1 cellular context compared by ENCODE assay signal in the genomic region with DNA sequence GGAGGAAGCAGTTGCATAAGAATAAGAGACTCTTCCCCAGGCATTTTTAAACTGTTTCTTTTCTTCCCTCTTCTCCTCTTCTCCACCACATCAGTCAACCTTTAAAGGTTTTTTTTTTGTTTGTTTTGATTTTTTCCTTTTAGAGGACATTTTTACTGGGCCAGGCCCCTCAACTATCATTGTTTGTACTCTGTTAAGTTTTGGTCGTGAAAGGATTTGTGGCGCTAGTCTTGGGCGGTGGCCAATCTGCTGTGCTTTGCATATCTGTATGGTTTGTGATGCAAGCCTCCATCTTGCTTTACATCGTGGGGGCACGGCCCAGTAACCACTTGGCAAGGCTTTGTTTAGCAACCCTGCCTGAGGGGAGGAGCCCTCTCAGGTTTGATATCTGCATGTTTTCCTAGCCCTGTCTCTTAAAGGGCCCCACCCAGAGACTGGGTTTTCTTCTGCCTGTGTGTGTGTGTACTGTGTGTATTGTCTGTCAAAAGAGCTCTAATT.
TF ChIP-seq lines count a peak whose summit lies in the region.

No MANE protein-coding gene starts in this region.

TF ChIP-seq in WTC11, 78 proteins besides CTCF, POLR2A, EP300 and RAD21 (continued from another document):
- TF ChIP-seq, protein P1, sequence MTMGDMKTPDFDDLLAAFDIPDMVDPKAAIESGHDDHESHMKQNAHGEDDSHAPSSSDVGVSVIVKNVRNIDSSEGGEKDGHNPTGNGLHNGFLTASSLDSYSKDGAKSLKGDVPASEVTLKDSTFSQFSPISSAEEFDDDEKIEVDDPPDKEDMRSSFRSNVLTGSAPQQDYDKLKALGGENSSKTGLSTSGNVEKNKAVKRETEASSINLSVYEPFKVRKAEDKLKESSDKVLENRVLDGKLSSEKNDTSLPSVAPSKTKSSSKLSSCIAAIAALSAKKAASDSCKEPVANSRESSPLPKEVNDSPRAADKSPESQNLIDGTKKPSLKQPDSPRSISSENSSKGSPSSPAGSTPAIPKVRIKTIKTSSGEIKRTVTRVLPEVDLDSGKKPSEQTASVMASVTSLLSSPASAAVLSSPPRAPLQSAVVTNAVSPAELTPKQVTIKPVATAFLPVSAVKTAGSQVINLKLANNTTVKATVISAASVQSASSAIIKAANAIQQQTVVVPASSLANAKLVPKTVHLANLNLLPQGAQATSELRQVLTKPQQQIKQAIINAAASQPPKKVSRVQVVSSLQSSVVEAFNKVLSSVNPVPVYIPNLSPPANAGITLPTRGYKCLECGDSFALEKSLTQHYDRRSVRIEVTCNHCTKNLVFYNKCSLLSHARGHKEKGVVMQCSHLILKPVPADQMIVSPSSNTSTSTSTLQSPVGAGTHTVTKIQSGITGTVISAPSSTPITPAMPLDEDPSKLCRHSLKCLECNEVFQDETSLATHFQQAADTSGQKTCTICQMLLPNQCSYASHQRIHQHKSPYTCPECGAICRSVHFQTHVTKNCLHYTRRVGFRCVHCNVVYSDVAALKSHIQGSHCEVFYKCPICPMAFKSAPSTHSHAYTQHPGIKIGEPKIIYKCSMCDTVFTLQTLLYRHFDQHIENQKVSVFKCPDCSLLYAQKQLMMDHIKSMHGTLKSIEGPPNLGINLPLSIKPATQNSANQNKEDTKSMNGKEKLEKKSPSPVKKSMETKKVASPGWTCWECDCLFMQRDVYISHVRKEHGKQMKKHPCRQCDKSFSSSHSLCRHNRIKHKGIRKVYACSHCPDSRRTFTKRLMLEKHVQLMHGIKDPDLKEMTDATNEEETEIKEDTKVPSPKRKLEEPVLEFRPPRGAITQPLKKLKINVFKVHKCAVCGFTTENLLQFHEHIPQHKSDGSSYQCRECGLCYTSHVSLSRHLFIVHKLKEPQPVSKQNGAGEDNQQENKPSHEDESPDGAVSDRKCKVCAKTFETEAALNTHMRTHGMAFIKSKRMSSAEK (CRISPR knock-in tag; IDR thresholded peaks at IDR 0.05; ENCODE audit: borderline replicate concordance), result no peak
